Comparison of ENCODE assay signal across 1 cellular context in the genomic region with DNA sequence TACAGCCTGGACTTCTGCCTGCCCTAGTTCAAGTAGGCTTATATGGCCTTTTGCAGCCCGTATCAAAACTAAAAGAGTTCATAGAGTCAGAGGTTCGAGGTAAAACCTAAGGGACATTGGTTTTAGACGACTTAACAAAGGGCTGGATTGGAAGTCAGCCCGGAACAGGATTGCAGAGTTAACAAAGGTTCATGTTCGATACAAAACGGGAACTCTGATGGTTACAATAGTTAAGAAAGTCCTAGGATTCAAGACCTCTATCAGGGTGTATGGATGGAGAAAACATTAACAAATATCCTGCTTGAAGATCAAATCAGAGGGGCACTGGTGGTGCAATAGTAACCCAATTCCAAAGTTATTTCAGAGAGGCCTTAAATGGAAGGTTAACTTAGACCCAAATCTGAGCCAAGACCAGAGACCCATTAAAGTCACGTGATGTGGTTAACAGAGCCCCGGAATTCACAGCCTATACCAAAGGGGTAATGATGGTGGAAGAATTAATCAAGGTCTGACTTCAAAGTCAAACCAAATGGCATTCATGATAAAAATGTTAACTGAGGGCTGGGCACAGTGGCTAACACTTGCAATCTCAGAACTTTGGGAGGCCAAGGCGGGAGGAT.
A peak's percentile ranks its signal among the peaks of the same experiment; 100 is the strongest.
TF ChIP-seq lines count a peak whose summit lies in the region.

No MANE protein-coding gene starts in this region.

TF ChIP-seq in GM12878, 131 proteins besides CTCF, POLR2A, EP300 and RAD21 (continued from another document):
- no peak for TF ChIP-seq NR2C1 (IDR thresholded peaks at IDR 0.05)
- no peak for TF ChIP-seq GABPA (IDR thresholded peaks at IDR 0.05; ENCODE audit: low read depth)
- TF ChIP-seq NFXL1 (IDR thresholded peaks at IDR 0.05; ENCODE audit: borderline replicate concordance) = no peak
- no peak for TF ChIP-seq CHD2 (IDR thresholded peaks at IDR 0.05; ENCODE audit: borderline replicate concordance, low read depth, low read length)
- TF ChIP-seq, protein P1, sequence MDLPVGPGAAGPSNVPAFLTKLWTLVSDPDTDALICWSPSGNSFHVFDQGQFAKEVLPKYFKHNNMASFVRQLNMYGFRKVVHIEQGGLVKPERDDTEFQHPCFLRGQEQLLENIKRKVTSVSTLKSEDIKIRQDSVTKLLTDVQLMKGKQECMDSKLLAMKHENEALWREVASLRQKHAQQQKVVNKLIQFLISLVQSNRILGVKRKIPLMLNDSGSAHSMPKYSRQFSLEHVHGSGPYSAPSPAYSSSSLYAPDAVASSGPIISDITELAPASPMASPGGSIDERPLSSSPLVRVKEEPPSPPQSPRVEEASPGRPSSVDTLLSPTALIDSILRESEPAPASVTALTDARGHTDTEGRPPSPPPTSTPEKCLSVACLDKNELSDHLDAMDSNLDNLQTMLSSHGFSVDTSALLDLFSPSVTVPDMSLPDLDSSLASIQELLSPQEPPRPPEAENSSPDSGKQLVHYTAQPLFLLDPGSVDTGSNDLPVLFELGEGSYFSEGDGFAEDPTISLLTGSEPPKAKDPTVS (IDR thresholded peaks at IDR 0.05; ENCODE audit: low read depth, low read length) = no peak
- TF ChIP-seq ZNF24 (IDR thresholded peaks at IDR 0.05) = no peak
- TF ChIP-seq HCFC1 (IDR thresholded peaks at IDR 0.05; ENCODE audit: low read length) = no peak
- TF ChIP-seq, protein P2, sequence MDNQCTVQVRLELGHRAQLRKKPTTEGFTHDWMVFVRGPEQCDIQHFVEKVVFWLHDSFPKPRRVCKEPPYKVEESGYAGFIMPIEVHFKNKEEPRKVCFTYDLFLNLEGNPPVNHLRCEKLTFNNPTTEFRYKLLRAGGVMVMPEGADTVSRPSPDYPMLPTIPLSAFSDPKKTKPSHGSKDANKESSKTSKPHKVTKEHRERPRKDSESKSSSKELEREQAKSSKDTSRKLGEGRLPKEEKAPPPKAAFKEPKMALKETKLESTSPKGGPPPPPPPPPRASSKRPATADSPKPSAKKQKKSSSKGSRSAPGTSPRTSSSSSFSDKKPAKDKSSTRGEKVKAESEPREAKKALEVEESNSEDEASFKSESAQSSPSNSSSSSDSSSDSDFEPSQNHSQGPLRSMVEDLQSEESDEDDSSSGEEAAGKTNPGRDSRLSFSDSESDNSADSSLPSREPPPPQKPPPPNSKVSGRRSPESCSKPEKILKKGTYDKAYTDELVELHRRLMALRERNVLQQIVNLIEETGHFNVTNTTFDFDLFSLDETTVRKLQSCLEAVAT (IDR thresholded peaks at IDR 0.05) = peak; percentile 99
- TF ChIP-seq TCF7 (IDR thresholded peaks at IDR 0.05; ENCODE audit: borderline replicate concordance) = no peak
- TF ChIP-seq, protein P3, sequence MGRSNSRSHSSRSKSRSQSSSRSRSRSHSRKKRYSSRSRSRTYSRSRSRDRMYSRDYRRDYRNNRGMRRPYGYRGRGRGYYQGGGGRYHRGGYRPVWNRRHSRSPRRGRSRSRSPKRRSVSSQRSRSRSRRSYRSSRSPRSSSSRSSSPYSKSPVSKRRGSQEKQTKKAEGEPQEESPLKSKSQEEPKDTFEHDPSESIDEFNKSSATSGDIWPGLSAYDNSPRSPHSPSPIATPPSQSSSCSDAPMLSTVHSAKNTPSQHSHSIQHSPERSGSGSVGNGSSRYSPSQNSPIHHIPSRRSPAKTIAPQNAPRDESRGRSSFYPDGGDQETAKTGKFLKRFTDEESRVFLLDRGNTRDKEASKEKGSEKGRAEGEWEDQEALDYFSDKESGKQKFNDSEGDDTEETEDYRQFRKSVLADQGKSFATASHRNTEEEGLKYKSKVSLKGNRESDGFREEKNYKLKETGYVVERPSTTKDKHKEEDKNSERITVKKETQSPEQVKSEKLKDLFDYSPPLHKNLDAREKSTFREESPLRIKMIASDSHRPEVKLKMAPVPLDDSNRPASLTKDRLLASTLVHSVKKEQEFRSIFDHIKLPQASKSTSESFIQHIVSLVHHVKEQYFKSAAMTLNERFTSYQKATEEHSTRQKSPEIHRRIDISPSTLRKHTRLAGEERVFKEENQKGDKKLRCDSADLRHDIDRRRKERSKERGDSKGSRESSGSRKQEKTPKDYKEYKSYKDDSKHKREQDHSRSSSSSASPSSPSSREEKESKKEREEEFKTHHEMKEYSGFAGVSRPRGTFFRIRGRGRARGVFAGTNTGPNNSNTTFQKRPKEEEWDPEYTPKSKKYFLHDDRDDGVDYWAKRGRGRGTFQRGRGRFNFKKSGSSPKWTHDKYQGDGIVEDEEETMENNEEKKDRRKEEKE (IDR thresholded peaks at IDR 0.05) = no peak
- TF ChIP-seq, protein P4, sequence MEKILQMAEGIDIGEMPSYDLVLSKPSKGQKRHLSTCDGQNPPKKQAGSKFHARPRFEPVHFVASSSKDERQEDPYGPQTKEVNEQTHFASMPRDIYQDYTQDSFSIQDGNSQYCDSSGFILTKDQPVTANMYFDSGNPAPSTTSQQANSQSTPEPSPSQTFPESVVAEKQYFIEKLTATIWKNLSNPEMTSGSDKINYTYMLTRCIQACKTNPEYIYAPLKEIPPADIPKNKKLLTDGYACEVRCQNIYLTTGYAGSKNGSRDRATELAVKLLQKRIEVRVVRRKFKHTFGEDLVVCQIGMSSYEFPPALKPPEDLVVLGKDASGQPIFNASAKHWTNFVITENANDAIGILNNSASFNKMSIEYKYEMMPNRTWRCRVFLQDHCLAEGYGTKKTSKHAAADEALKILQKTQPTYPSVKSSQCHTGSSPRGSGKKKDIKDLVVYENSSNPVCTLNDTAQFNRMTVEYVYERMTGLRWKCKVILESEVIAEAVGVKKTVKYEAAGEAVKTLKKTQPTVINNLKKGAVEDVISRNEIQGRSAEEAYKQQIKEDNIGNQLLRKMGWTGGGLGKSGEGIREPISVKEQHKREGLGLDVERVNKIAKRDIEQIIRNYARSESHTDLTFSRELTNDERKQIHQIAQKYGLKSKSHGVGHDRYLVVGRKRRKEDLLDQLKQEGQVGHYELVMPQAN (conservative IDR thresholded peaks at IDR 0.05) = no peak
- TF ChIP-seq, protein P5, sequence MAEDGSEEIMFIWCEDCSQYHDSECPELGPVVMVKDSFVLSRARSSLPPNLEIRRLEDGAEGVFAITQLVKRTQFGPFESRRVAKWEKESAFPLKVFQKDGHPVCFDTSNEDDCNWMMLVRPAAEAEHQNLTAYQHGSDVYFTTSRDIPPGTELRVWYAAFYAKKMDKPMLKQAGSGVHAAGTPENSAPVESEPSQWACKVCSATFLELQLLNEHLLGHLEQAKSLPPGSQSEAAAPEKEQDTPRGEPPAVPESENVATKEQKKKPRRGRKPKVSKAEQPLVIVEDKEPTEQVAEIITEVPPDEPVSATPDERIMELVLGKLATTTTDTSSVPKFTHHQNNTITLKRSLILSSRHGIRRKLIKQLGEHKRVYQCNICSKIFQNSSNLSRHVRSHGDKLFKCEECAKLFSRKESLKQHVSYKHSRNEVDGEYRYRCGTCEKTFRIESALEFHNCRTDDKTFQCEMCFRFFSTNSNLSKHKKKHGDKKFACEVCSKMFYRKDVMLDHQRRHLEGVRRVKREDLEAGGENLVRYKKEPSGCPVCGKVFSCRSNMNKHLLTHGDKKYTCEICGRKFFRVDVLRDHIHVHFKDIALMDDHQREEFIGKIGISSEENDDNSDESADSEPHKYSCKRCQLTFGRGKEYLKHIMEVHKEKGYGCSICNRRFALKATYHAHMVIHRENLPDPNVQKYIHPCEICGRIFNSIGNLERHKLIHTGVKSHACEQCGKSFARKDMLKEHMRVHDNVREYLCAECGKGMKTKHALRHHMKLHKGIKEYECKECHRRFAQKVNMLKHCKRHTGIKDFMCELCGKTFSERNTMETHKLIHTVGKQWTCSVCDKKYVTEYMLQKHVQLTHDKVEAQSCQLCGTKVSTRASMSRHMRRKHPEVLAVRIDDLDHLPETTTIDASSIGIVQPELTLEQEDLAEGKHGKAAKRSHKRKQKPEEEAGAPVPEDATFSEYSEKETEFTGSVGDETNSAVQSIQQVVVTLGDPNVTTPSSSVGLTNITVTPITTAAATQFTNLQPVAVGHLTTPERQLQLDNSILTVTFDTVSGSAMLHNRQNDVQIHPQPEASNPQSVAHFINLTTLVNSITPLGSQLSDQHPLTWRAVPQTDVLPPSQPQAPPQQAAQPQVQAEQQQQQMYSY (CRISPR knock-in tag; IDR thresholded peaks at IDR 0.05) = no peak
- TF ChIP-seq, protein P6, sequence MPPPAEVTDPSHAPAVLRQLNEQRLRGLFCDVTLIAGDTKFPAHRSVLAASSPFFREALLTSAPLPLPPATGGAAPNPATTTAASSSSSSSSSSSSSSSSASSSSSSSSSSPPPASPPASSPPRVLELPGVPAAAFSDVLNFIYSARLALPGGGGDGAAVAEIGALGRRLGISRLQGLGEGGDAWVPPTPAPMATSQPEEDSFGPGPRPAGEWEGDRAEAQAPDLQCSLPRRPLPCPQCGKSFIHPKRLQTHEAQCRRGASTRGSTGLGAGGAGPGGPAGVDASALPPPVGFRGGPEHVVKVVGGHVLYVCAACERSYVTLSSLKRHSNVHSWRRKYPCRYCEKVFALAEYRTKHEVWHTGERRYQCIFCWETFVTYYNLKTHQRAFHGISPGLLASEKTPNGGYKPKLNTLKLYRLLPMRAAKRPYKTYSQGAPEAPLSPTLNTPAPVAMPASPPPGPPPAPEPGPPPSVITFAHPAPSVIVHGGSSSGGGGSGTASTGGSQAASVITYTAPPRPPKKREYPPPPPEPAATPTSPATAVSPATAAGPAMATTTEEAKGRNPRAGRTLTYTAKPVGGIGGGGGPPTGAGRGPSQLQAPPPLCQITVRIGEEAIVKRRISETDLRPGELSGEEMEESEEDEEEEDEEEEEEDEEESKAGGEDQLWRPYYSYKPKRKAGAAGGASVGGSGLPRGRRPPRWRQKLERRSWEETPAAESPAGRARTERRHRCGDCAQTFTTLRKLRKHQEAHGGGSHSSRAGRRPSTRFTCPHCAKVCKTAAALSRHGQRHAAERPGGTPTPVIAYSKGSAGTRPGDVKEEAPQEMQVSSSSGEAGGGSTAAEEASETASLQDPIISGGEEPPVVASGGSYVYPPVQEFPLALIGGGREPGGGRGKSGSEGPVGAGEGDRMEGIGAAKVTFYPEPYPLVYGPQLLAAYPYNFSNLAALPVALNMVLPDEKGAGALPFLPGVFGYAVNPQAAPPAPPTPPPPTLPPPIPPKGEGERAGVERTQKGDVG (CRISPR knock-in tag; IDR thresholded peaks at IDR 0.05) = no peak
- no peak for TF ChIP-seq GATAD2B (conservative IDR thresholded peaks at IDR 0.05; ENCODE audit: low read depth)
- peak; percentile 70 for TF ChIP-seq RAD51 (IDR thresholded peaks at IDR 0.05)
- TF ChIP-seq NBN (IDR thresholded peaks at IDR 0.05) = no peak
- TF ChIP-seq STAT3 (IDR thresholded peaks at IDR 0.05; ENCODE audit: low read depth, low read length) = no peak
- TF ChIP-seq, protein P7, sequence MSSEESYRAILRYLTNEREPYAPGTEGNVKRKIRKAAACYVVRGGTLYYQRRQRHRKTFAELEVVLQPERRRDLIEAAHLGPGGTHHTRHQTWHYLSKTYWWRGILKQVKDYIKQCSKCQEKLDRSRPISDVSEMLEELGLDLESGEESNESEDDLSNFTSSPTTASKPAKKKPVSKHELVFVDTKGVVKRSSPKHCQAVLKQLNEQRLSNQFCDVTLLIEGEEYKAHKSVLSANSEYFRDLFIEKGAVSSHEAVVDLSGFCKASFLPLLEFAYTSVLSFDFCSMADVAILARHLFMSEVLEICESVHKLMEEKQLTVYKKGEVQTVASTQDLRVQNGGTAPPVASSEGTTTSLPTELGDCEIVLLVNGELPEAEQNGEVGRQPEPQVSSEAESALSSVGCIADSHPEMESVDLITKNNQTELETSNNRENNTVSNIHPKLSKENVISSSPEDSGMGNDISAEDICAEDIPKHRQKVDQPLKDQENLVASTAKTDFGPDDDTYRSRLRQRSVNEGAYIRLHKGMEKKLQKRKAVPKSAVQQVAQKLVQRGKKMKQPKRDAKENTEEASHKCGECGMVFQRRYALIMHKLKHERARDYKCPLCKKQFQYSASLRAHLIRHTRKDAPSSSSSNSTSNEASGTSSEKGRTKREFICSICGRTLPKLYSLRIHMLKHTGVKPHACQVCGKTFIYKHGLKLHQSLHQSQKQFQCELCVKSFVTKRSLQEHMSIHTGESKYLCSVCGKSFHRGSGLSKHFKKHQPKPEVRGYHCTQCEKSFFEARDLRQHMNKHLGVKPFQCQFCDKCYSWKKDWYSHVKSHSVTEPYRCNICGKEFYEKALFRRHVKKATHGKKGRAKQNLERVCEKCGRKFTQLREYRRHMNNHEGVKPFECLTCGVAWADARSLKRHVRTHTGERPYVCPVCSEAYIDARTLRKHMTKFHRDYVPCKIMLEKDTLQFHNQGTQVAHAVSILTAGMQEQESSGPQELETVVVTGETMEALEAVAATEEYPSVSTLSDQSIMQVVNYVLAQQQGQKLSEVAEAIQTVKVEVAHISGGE (CRISPR knock-in tag; IDR thresholded peaks at IDR 0.05) = no peak
- TF ChIP-seq, protein P8, sequence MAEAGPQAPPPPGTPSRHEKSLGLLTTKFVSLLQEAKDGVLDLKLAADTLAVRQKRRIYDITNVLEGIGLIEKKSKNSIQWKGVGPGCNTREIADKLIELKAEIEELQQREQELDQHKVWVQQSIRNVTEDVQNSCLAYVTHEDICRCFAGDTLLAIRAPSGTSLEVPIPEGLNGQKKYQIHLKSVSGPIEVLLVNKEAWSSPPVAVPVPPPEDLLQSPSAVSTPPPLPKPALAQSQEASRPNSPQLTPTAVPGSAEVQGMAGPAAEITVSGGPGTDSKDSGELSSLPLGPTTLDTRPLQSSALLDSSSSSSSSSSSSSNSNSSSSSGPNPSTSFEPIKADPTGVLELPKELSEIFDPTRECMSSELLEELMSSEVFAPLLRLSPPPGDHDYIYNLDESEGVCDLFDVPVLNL (IDR thresholded peaks at IDR 0.05; ENCODE audit: low read depth, low read length) = no peak
- TF ChIP-seq, protein P9, sequence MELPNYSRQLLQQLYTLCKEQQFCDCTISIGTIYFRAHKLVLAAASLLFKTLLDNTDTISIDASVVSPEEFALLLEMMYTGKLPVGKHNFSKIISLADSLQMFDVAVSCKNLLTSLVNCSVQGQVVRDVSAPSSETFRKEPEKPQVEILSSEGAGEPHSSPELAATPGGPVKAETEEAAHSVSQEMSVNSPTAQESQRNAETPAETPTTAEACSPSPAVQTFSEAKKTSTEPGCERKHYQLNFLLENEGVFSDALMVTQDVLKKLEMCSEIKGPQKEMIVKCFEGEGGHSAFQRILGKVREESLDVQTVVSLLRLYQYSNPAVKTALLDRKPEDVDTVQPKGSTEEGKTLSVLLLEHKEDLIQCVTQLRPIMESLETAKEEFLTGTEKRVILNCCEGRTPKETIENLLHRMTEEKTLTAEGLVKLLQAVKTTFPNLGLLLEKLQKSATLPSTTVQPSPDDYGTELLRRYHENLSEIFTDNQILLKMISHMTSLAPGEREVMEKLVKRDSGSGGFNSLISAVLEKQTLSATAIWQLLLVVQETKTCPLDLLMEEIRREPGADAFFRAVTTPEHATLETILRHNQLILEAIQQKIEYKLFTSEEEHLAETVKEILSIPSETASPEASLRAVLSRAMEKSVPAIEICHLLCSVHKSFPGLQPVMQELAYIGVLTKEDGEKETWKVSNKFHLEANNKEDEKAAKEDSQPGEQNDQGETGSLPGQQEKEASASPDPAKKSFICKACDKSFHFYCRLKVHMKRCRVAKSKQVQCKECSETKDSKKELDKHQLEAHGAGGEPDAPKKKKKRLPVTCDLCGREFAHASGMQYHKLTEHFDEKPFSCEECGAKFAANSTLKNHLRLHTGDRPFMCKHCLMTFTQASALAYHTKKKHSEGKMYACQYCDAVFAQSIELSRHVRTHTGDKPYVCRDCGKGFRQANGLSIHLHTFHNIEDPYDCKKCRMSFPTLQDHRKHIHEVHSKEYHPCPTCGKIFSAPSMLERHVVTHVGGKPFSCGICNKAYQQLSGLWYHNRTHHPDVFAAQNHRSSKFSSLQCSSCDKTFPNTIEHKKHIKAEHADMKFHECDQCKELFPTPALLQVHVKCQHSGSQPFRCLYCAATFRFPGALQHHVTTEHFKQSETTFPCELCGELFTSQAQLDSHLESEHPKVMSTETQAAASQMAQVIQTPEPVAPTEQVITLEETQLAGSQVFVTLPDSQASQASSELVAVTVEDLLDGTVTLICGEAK (IDR thresholded peaks at IDR 0.05; ENCODE audit: borderline replicate concordance) = peak; percentile 65
